11 cellular contexts compared by ENCODE assay signal in genomic region chr4:52711271-52711670, GRCh38. TPM values are rescaled to one million over a fixed set of nuclear protein-coding genes. Genes with fewer than 3 reads are reported as not detected.
DNase-seq lines count a peak whose midpoint lies in the region; ATAC-seq, FAIRE-seq and TF ChIP-seq lines count a peak whose summit lies in the region.
"Had no signal": no experiment of that assay in that cellular context is flagged by ENCODE, and none has a peak within 500 bp of the region (broad histone marks: within the 10 kb centered on the region; RNA-seq: fewer than 3 reads in every experiment).

No MANE protein-coding gene starts in this region.

- no peak overlapping the region for H3K27ac Mint-ChIP-seq in Caco-2 (ENCODE audit: unreplicated experiment)
- H3K27ac Mint-ChIP-seq in activated naive CD8-positive, alpha-beta T cell, result no peak overlapping the region
- peak overlapping the region in 9 of 10 donors; percentile 10 to 93 (median 88) for H3K27ac Mint-ChIP-seq in naive thymus-derived CD8-positive, alpha-beta T cell

- intact Hi-C loops in Caco-2 (cut with micrococcal nuclease; ENCODE audit: unreplicated experiment), result no loop called here

- DNase-seq in Caco-2, result no peak
- DNase-seq in naive thymus-derived CD8-positive, alpha-beta T cell, result no peak
- DNase-seq in NCI-H2171 (lab: John Stamatoyannopoulos, UW), result no peak
- no peak for DNase-seq in RCC 7860 (ENCODE audit: low spot score)
- DNase-seq in DMS114 treated with DMSO at 0.1 percent for 48 hours (lab: John Stamatoyannopoulos, UW; ENCODE audit: unreplicated experiment), result no peak
- DNase-seq: activated CD4-positive, alpha-beta T cell treated with anti-CD3 and anti-CD28 coated beads, Interleukin-2, amount 50 U/mL, for 48 hours; GF-D8; left ventricle myocardium inferior had no signal

- H3K4me3 Mint-ChIP-seq in Caco-2 (ENCODE audit: unreplicated experiment), result peak overlapping the region; percentile 88
- peak overlapping the region; percentile 74 for H3K4me3 Mint-ChIP-seq in activated naive CD8-positive, alpha-beta T cell
- H3K4me3 Mint-ChIP-seq in naive thymus-derived CD8-positive, alpha-beta T cell, result peak overlapping the region in 8 of 10 donors; percentile 11 to 83 (median 72)

- no TSS peak for BruUV-seq in Caco-2 (replicated peaks; lab: Mats Ljungman, UMichigan)

- H3K27me3 Mint-ChIP-seq in Caco-2 (ENCODE audit: insufficient read depth, unreplicated experiment), result peaks cover 3% of the 10 kb centered on the region
- no peaks in the 10 kb centered on the region for H3K27me3 Mint-ChIP-seq in activated naive CD8-positive, alpha-beta T cell
- H3K27me3 Mint-ChIP-seq in naive thymus-derived CD8-positive, alpha-beta T cell, result no peaks in the 10 kb centered on the region

- H3K9ac ChIP-seq in HUES48 (ENCODE audit: low read depth, low read length), result no peak overlapping the region

- H3K4me1 ChIP-seq in Caco-2 (peaks cover 11% of the 10 kb centered on the region), HUES48 (ENCODE audit: control insufficient read depth, insufficient read depth, low read length) (peaks cover 23% of the 10 kb centered on the region)

- H3K4me3 ChIP-seq in Caco-2 (ENCODE audit: low read depth, low read length), result no peak overlapping the region
- peak overlapping the region; percentile 65 for H3K4me3 ChIP-seq in HUES48 (ENCODE audit: low read depth, low read length)

- peaks cover 44% of the 10 kb centered on the region for H3K36me3 Mint-ChIP-seq in Caco-2 (ENCODE audit: insufficient read depth, unreplicated experiment)
- H3K36me3 Mint-ChIP-seq in activated naive CD8-positive, alpha-beta T cell, result peaks cover 24% of the 10 kb centered on the region
- H3K36me3 Mint-ChIP-seq in naive thymus-derived CD8-positive, alpha-beta T cell, result peaks cover 0 to 28% (median 13%) of the 10 kb centered on the region in 3 donors

- POLR2A ChIA-PET in Caco-2 (lab: Charles Lee), result interaction anchor here (1.2 to 3.1 kb wide), 4 partner anchors 11 to 53 kb away, joined by 5 to 52 read pairs (median 19); partner anchors contain the start of gene USP46
- POLR2A ChIA-PET in naive thymus-derived CD8-positive, alpha-beta T cell (lab: Charles Lee), result interaction anchor here (0.9 to 4.2 kb wide), 6 partner anchors 10 to 868 kb away, joined by 4 to 104 read pairs (median 8); partner anchors contain the start of genes DCUN1D4, SCFD2 and USP46

- H3K27ac ChIP-seq in HUES48 (ENCODE audit: low read depth, low read length), result no peak overlapping the region

- TF ChIP-seq CTCF in Caco-2 (IDR thresholded peaks at IDR 0.05; ENCODE audit: insufficient read depth in 1 of 2, low read depth in 1 of 2, low read length in 1 of 2, severe bottlenecking in 1 of 2, unreplicated experiment in 1 of 2), result no peak

- H3K27me3 ChIP-seq in Caco-2 (replicated peaks; ENCODE audit: control insufficient read depth, insufficient read depth, low read length) (no peaks in the 10 kb centered on the region), HUES48 (ENCODE audit: control insufficient read depth, insufficient read depth, low read length) (no peaks in the 10 kb centered on the region)

- no peak for FAIRE-seq in RCC 7860 (lab: Jason Lieb, UNC)

- H3K9me3 ChIP-seq in Caco-2 (no peaks in the 10 kb centered on the region), HUES48 (ENCODE audit: control insufficient read depth, insufficient read depth, low read length) (no peaks in the 10 kb centered on the region)
- H3K9me3 ChIP-seq: left ventricle myocardium inferior had no signal

- peaks cover 12% of the 10 kb centered on the region for H3K4me1 Mint-ChIP-seq in Caco-2 (ENCODE audit: low read depth, unreplicated experiment)
- H3K4me1 Mint-ChIP-seq in activated naive CD8-positive, alpha-beta T cell (ENCODE audit: low read depth), result peaks cover 41% of the 10 kb centered on the region
- H3K4me1 Mint-ChIP-seq in naive thymus-derived CD8-positive, alpha-beta T cell, result peaks cover 15 to 42% (median 32%) of the 10 kb centered on the region in 4 donors

- ATAC-seq in naive thymus-derived CD8-positive, alpha-beta T cell, result no peak
- ATAC-seq in GM19467 (IDR thresholded peaks at IDR 0.05; ENCODE audit: unreplicated experiment), result no peak

- H3K9me3 Mint-ChIP-seq in Caco-2 (ENCODE audit: unreplicated experiment), result no peaks in the 10 kb centered on the region
- H3K9me3 Mint-ChIP-seq in activated naive CD8-positive, alpha-beta T cell (ENCODE audit: low read depth), result no peaks in the 10 kb centered on the region
- H3K9me3 Mint-ChIP-seq in naive thymus-derived CD8-positive, alpha-beta T cell, result no peaks in the 10 kb centered on the region

- CTCF ChIA-PET in Caco-2 (lab: Charles Lee), result interaction anchor here (0.6 to 0.9 kb wide), 2 partner anchors 271 to 299 kb away, joined by 3 read pairs; no protein-coding TSS in a partner anchor

- H3K36me3 ChIP-seq in Caco-2 (ENCODE audit: control insufficient read depth, insufficient read depth, low read length) (peaks cover 1% of the 10 kb centered on the region), HUES48 (ENCODE audit: control insufficient read depth, insufficient read depth, low read length) (peaks cover 35% of the 10 kb centered on the region)

RNA-seq across cellular contexts. Expression of gene ERVMER34-1, which starts 40.0 kb away (rescaled TPM):
- 73.3 and 85.6 TPM in 2 replicates for total RNA-seq in Caco-2 (2022)
- total RNA-seq in naive thymus-derived CD8-positive, alpha-beta T cell, result not detected
- not detected for polyA plus RNA-seq in naive thymus-derived CD8-positive, alpha-beta T cell

RNA-seq across cellular contexts. Expression of gene USP46, which starts 52.2 kb away (rescaled TPM):
- 26.4 and 32.2 TPM in 2 replicates for total RNA-seq in Caco-2 (2022)
- total RNA-seq in naive thymus-derived CD8-positive, alpha-beta T cell, result 1 to 10 TPM; 2.7 to 3.9 TPM
- polyA plus RNA-seq in naive thymus-derived CD8-positive, alpha-beta T cell, result under 1 TPM in 2 of 3 donors, not detected in 1; 0.24 to 0.28 TPM

Comparison
In these comparisons a context has a peak if more than half of its experiments do, and no peak if none do; other contexts are left out.
1. H3K27ac Mint-ChIP-seq: peak in naive thymus-derived CD8-positive, alpha-beta T cell (9 of 10); none in Caco-2 (single experiment) and activated naive CD8-positive, alpha-beta T cell (single experiment).
2. RNA of gene ERVMER34-1, which starts 40.0 kb away (total RNA-seq): 73.3 to 85.6 TPM in Caco-2; not detected in naive thymus-derived CD8-positive, alpha-beta T cell; every median in the first group is over 10 times any median in the second.
3. Peak in every context shown above with its lines, with median percentiles within 50 percentile points of each other: H3K4me3 Mint-ChIP-seq.